2 cellular contexts compared by ENCODE assay signal in the genomic region with DNA sequence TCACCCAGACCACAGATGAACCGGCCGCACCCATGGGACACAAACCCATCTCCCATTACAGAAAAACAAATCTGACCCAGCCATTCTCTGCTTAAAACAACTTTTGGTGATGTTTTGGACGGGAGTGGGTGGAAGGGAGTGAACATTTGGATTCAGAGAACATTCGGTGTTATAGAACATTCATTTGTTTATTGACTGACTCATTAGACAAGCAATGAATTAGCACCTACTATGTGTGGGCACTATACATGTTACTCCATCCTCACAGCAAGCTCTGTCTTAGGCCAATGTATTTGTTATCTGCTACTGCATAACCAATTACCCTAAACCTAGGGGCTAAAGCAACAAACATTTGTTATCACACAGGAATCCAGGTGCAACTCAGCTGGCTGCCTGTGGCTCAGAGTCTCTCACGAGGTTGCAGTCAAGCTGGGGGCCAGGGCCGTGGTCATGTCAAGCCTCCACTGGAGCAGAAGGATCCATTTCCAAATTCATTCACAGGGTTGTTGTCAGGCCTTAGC.
TF ChIP-seq lines count a peak whose summit lies in the region.

No MANE protein-coding gene starts in this region.

TF ChIP-seq in HepG2, 621 proteins besides CTCF, POLR2A, EP300 and RAD21:
- TF ChIP-seq ZKSCAN1 (IDR thresholded peaks at IDR 0.05; ENCODE audit: low read length) = peak; percentile 91
- TF ChIP-seq RAD51 (IDR thresholded peaks at IDR 0.05; ENCODE audit: borderline replicate concordance) = no peak
- TF ChIP-seq, protein P1, sequence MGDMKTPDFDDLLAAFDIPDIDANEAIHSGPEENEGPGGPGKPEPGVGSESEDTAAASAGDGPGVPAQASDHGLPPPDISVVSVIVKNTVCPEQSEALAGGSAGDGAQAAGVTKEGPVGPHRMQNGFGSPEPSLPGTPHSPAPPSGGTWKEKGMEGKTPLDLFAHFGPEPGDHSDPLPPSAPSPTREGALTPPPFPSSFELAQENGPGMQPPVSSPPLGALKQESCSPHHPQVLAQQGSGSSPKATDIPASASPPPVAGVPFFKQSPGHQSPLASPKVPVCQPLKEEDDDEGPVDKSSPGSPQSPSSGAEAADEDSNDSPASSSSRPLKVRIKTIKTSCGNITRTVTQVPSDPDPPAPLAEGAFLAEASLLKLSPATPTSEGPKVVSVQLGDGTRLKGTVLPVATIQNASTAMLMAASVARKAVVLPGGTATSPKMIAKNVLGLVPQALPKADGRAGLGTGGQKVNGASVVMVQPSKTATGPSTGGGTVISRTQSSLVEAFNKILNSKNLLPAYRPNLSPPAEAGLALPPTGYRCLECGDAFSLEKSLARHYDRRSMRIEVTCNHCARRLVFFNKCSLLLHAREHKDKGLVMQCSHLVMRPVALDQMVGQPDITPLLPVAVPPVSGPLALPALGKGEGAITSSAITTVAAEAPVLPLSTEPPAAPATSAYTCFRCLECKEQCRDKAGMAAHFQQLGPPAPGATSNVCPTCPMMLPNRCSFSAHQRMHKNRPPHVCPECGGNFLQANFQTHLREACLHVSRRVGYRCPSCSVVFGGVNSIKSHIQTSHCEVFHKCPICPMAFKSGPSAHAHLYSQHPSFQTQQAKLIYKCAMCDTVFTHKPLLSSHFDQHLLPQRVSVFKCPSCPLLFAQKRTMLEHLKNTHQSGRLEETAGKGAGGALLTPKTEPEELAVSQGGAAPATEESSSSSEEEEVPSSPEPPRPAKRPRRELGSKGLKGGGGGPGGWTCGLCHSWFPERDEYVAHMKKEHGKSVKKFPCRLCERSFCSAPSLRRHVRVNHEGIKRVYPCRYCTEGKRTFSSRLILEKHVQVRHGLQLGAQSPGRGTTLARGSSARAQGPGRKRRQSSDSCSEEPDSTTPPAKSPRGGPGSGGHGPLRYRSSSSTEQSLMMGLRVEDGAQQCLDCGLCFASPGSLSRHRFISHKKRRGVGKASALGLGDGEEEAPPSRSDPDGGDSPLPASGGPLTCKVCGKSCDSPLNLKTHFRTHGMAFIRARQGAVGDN (CRISPR knock-in tag; IDR thresholded peaks at IDR 0.05) = peak; percentile 15; the same call in 1 of the 2 replicates
TF ChIP-seq in HepG2: peak in this region for 2.

TF ChIP-seq in K562, 482 proteins besides CTCF, POLR2A, EP300 and RAD21:
- TF ChIP-seq, protein P2, sequence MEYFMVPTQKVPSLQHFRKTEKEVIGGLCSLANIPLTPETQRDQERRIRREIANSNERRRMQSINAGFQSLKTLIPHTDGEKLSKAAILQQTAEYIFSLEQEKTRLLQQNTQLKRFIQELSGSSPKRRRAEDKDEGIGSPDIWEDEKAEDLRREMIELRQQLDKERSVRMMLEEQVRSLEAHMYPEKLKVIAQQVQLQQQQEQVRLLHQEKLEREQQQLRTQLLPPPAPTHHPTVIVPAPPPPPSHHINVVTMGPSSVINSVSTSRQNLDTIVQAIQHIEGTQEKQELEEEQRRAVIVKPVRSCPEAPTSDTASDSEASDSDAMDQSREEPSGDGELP (CRISPR knock-in tag; IDR thresholded peaks at IDR 0.05; ENCODE audit: borderline replicate concordance) = peak; percentile 33; the same call in 1 of the 2 replicates
- TF ChIP-seq SRSF3 (IDR thresholded peaks at IDR 0.05; ENCODE audit: insufficient read depth, low read length) = no peak
- TF ChIP-seq FOSL1 (tag; conservative IDR thresholded peaks at IDR 0.05) = no peak
- no peak for TF ChIP-seq SRSF1 (IDR thresholded peaks at IDR 0.05; ENCODE audit: low read depth, low read length)
- TF ChIP-seq ZKSCAN1 (IDR thresholded peaks at IDR 0.05; ENCODE audit: low read depth, low read length) = peak; percentile 77; the same call in 1 of the 2 replicates
- peak; percentile 19 for TF ChIP-seq CBFA2T3 (IDR thresholded peaks at IDR 0.05)
- no peak for TF ChIP-seq PURB (CRISPR knock-in tag; IDR thresholded peaks at IDR 0.05; ENCODE audit: low read depth)
- no peak for TF ChIP-seq PCBP1 (IDR thresholded peaks at IDR 0.05; ENCODE audit: low read depth, low read length, poor library complexity, severe bottlenecking)
- TF ChIP-seq PHB (CRISPR knock-in tag; IDR thresholded peaks at IDR 0.05) = no peak
